2 cellular contexts compared by ENCODE assay signal in the genomic region with DNA sequence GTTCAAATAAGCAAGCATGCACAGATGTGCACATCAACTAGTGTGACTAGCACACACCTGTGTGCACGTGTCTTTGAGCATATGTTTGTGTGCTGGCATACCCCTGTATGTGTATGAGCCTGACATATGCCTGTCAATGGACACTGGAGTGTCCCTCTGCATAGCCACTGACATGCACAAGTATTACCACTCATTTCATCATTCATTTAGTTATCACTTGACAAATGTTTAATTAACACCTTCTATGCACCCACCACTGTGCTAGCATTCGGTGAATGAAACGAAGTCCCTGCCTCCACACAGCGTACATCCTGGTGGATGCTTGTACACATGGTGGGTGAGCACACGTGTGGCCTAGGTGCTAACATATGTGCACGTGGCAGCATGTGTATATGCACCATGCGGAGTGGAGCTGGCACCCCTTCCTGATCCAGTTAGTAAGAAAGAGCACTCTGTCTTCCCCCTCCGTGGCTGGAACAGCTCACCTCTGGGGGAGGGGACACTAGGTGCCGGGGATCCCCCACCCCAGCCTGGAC.
TF ChIP-seq lines count a peak whose summit lies in the region.

No MANE protein-coding gene starts in this region.

TF ChIP-seq in HepG2, 621 proteins besides CTCF, POLR2A, EP300 and RAD21:
- TF ChIP-seq IKZF4 (CRISPR knock-in tag; IDR thresholded peaks at IDR 0.05; ENCODE audit: borderline replicate concordance, low read depth, not compliant biosample characterization) (no peak), MNT (IDR thresholded peaks at IDR 0.05) (peak; percentile 75)

TF ChIP-seq in H1, 55 proteins besides CTCF, POLR2A, EP300 and RAD21:
- TF ChIP-seq MAFK (IDR thresholded peaks at IDR 0.05; ENCODE audit: low read depth, low read length), result no peak
